Comparison of ENCODE assay signal across 6 cellular contexts in the genomic region with DNA sequence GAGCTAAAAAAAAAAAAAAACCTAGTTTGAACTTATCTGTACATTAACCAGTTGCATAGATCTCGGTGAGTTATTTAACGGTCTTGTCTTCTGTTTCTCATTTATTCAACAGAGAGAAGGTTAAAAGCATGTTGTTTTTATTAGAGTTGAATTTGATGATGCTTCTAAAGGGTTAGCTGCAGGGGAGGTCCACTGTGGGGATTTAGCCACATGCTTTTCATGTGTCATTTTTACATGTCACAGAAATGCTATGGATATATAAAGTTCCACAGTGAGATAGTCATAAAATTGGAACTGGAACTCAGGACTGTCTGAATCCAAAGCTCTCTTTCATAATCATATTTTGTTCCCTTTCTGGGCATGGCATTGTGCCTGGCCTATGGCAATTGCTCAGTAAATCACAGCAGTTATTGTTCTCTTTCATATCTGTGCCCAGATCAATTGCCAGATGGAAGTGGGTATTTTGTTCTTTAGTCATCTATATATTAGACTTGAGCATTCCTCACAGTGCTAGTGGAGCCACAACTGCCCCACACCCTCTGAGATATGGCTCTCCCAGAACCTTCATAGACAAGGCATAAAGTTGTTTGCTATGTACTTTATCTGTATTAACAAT.
"Had no signal": no experiment of that assay in that cellular context is flagged by ENCODE, and none has a peak within 500 bp of the region (broad histone marks: within the 10 kb centered on the region; RNA-seq: fewer than 3 reads in every experiment).

No MANE protein-coding gene starts in this region.

- H3K27ac Mint-ChIP-seq: IgD-negative memory B cell had no signal

- H3K4me1 Mint-ChIP-seq: IgD-negative memory B cell had no signal

- H3K36me3 Mint-ChIP-seq: IgD-negative memory B cell had no signal

- H3K27ac ChIP-seq: HL-60 had no signal

- DNase-seq: IMR-90, KBM-7 had no signal

- H3K27me3 Mint-ChIP-seq: IgD-negative memory B cell had no signal

- ATAC-seq: HepG2, K562 had no signal

- H3K4me3 ChIP-seq: K562 had no signal

- H3K4me3 Mint-ChIP-seq: IgD-negative memory B cell had no signal
